ENCODE assay signal across 19 cellular contexts in the genomic region with DNA sequence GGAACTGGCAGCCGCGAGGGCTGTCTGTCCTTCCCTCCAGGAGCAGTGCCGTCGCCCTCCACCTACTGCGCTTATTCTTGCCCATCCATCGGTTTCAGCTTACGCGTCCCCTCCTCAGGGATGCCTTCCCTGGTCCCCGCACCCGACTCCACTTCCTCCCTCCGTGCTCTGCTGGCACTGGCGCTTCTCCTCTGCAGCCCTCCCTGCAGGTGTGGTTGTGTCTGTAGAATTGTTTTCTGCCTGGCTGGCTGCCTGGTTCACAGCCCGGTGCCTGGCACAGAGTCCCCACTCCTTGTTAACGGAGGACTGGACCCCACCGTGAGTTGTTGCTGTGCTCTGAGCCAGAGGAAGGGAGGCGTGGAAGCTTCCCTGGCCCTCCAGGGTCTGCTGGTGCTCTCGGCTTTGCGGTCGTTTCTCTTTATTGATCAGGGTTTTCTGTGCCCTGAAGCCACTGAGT. TPM values are rescaled to one million over a fixed set of nuclear protein-coding genes. Genes with fewer than 3 reads are reported as not detected.
DNase-seq lines count a peak whose midpoint lies in the region; ATAC-seq, FAIRE-seq and TF ChIP-seq lines count a peak whose summit lies in the region.
"Had no signal": no experiment of that assay in that cellular context is flagged by ENCODE, and none has a peak within 500 bp of the region (broad histone marks: within the 10 kb centered on the region; RNA-seq: fewer than 3 reads in every experiment).

No MANE protein-coding gene starts in this region.

- no peak for FAIRE-seq in RCC 7860 (lab: Jason Lieb, UNC)

- H3K27ac Mint-ChIP-seq in activated T-cell treated with anti-CD3 and anti-CD28 coated beads, Interleukin-2, amount 50 U/mL, for 24 hours = peak overlapping the region; percentile 75
- H3K27ac Mint-ChIP-seq in activated naive CD8-positive, alpha-beta T cell treated with anti-CD3 and anti-CD28 coated beads for 36 hours = peak overlapping the region; percentile 54

- H3K4me3 Mint-ChIP-seq in activated T-cell treated with anti-CD3 and anti-CD28 coated beads, Interleukin-2, amount 50 U/mL, for 24 hours = no peak overlapping the region
- no peak overlapping the region for H3K4me3 Mint-ChIP-seq in activated naive CD8-positive, alpha-beta T cell treated with anti-CD3 and anti-CD28 coated beads for 36 hours

- no peak overlapping the region for H2AFZ ChIP-seq in smooth muscle cell (ENCODE audit: low read depth)

- H3K27ac ChIP-seq in esophagus squamous epithelium = peak overlapping the region in 3 of 4 donors; percentile 5 to 43 (median 38)
- H3K27ac ChIP-seq in smooth muscle cell (ENCODE audit: low read depth) = peak overlapping the region; percentile 25
- H3K27ac ChIP-seq: colonic mucosa, HL-60, sigmoid colon had no signal

- no peak for TF ChIP-seq POLR2A in esophagus squamous epithelium (IDR thresholded peaks at IDR 0.05)

- peaks cover 22 to 61% (median 40%) of the 10 kb centered on the region in 3 donors for H3K4me1 ChIP-seq in esophagus squamous epithelium
- peaks cover 6% of the 10 kb centered on the region for H3K4me1 ChIP-seq in smooth muscle cell (ENCODE audit: low read depth)

- peaks cover 7% of the 10 kb centered on the region for H3F3A ChIP-seq in smooth muscle cell (ENCODE audit: low read depth)

- H3K36me3 ChIP-seq in esophagus squamous epithelium (peaks cover 17 to 45% (median 30%) of the 10 kb centered on the region in 3 donors), smooth muscle cell (ENCODE audit: low read depth) (no peaks in the 10 kb centered on the region)

- H3K27me3 Mint-ChIP-seq in activated T-cell treated with anti-CD3 and anti-CD28 coated beads, Interleukin-2, amount 50 U/mL, for 24 hours = no peaks in the 10 kb centered on the region
- no peaks in the 10 kb centered on the region for H3K27me3 Mint-ChIP-seq in activated naive CD8-positive, alpha-beta T cell treated with anti-CD3 and anti-CD28 coated beads for 36 hours
- H3K27me3 Mint-ChIP-seq: naive B cell had no signal

- no peaks in the 10 kb centered on the region for H3K27me3 ChIP-seq in esophagus squamous epithelium
- no peaks in the 10 kb centered on the region for H3K27me3 ChIP-seq in smooth muscle cell (ENCODE audit: low read depth)
- H3K27me3 ChIP-seq: colonic mucosa, sigmoid colon had no signal

- H3K4me1 Mint-ChIP-seq in activated T-cell treated with anti-CD3 and anti-CD28 coated beads, Interleukin-2, amount 50 U/mL, for 24 hours (ENCODE audit: low read depth) = peaks cover 60% of the 10 kb centered on the region
- peaks cover 41% of the 10 kb centered on the region for H3K4me1 Mint-ChIP-seq in activated naive CD8-positive, alpha-beta T cell treated with anti-CD3 and anti-CD28 coated beads for 36 hours

- peak overlapping the region; percentile 2 for H3K4me2 ChIP-seq in smooth muscle cell

- DNase-seq in activated T-cell treated with anti-CD3 and anti-CD28 coated beads, Interleukin-2, amount 50 U/mL, for 24 hours = no peak
- DNase-seq in activated T-cell treated with anti-CD3 and anti-CD28 coated beads, Interleukin-2, amount 50 U/mL, for 48 hours = no peak
- no peak for DNase-seq in activated naive CD8-positive, alpha-beta T cell treated with anti-CD3 and anti-CD28 coated beads for 36 hours
- DNase-seq in esophagus squamous epithelium (lab: John Stamatoyannopoulos, UW) (no peak), smooth muscle cell (lab: John Stamatoyannopoulos, UW; ENCODE audit: unreplicated experiment) (no peak), RCC 7860 (ENCODE audit: low spot score) (no peak), NCI-H1694 (lab: John Stamatoyannopoulos, UW) (no peak)
- DNase-seq: activated CD4-positive, alpha-beta T cell treated with anti-CD3 and anti-CD28 coated beads, Interleukin-2, amount 50 U/mL, for 4 hours; activated naive CD4-positive, alpha-beta T cell treated with anti-CD3 and anti-CD28 coated beads, Interleukin-2, amount 50 U/mL, for 16 hours; Calu3; colonic mucosa; naive B cell; NCI-H2029; NCI-H526; sigmoid colon had no signal

- no peaks in the 10 kb centered on the region for H3K9me3 Mint-ChIP-seq in activated T-cell treated with anti-CD3 and anti-CD28 coated beads, Interleukin-2, amount 50 U/mL, for 24 hours
- no peaks in the 10 kb centered on the region for H3K9me3 Mint-ChIP-seq in activated naive CD8-positive, alpha-beta T cell treated with anti-CD3 and anti-CD28 coated beads for 36 hours
- H3K9me3 Mint-ChIP-seq: naive B cell had no signal

- no peak for TF ChIP-seq CTCF in esophagus squamous epithelium (IDR thresholded peaks at IDR 0.05)
- TF ChIP-seq CTCF in smooth muscle cell (IDR thresholded peaks at IDR 0.05; ENCODE audit: borderline replicate concordance, insufficient read depth, poor library complexity, severe bottlenecking) = no peak

- H3K4me3 ChIP-seq in esophagus squamous epithelium (peak overlapping the region in 1 of 4 donors; percentile 12), smooth muscle cell (no peak overlapping the region)
- H3K4me3 ChIP-seq: colonic mucosa, sigmoid colon had no signal

- WGBS in esophagus squamous epithelium, 2 donors = 43 to 52% methylated on average over 13 to 14 of the region's 19 CpGs
- WGBS in smooth muscle cell (ENCODE audit: low lambda C conversion rate) = 85% methylated on average over 19 of the region's 19 CpGs

- no peak for ATAC-seq in GM19351 (IDR thresholded peaks at IDR 0.05; ENCODE audit: unreplicated experiment)

- peaks cover 94% of the 10 kb centered on the region for H4K20me1 ChIP-seq in smooth muscle cell (ENCODE audit: low read depth)

- H3K36me3 Mint-ChIP-seq in activated T-cell treated with anti-CD3 and anti-CD28 coated beads, Interleukin-2, amount 50 U/mL, for 24 hours (ENCODE audit: low read depth) = peaks cover 97% of the 10 kb centered on the region
- H3K36me3 Mint-ChIP-seq in activated naive CD8-positive, alpha-beta T cell treated with anti-CD3 and anti-CD28 coated beads for 36 hours = peaks cover 24% of the 10 kb centered on the region

- peaks cover 77% of the 10 kb centered on the region for H3K79me2 ChIP-seq in smooth muscle cell (ENCODE audit: low read depth)

- intact Hi-C loops in esophagus squamous epithelium (cut with DNase I) = no loop called here

- no peak overlapping the region for H3K9ac ChIP-seq in smooth muscle cell (ENCODE audit: low read depth)

- H3K9me3 ChIP-seq in esophagus squamous epithelium = no peaks in the 10 kb centered on the region
- no peaks in the 10 kb centered on the region for H3K9me3 ChIP-seq in smooth muscle cell (replicated peaks; ENCODE audit: low read depth)
- H3K9me3 ChIP-seq: colonic mucosa, sigmoid colon had no signal

RNA-seq across cellular contexts. Expression of gene NTMT1, which starts 5.7 kb away (rescaled TPM):
- total RNA-seq in activated naive CD8-positive, alpha-beta T cell treated with anti-CD3 and anti-CD28 coated beads for 36 hours = 10 to 100 TPM; 78.8 to 79.4 TPM
- total RNA-seq in esophagus squamous epithelium (10 to 100 TPM; 14.0 to 17.6 (median 16.0) TPM), smooth muscle cell (24.7 and 42.9 TPM in 2 replicates)
- polyA plus RNA-seq in smooth muscle cell = 118 and 129 TPM in 2 replicates

RNA-seq across cellular contexts. Expression of gene ASB6, which starts 10.2 kb away (rescaled TPM):
- 10 to 100 TPM; 24.9 to 25.1 TPM for total RNA-seq in activated naive CD8-positive, alpha-beta T cell treated with anti-CD3 and anti-CD28 coated beads for 36 hours
- total RNA-seq in esophagus squamous epithelium = 10 to 100 TPM; 15.4 to 22.5 (median 17.6) TPM
- total RNA-seq in smooth muscle cell = 10.9 and 13.8 TPM in 2 replicates
- polyA plus RNA-seq in smooth muscle cell = 22.2 and 26.0 TPM in 2 replicates

RNA-seq across cellular contexts. Expression of gene C9orf50, which starts 10.8 kb away (rescaled TPM):
- total RNA-seq in activated naive CD8-positive, alpha-beta T cell treated with anti-CD3 and anti-CD28 coated beads for 36 hours = not detected
- total RNA-seq in esophagus squamous epithelium = not detected
- not detected in 2 replicates for total RNA-seq in smooth muscle cell
- polyA plus RNA-seq in smooth muscle cell = 0.59 TPM in 1 of 2 replicates, not detected in the other
- total RNA-seq: A172, Calu3, colonic mucosa, left ventricle myocardium superior had no signal

RNA-seq across cellular contexts. Expression of gene PRRX2, which starts 33.7 kb away (rescaled TPM):
- under 1 TPM; 0.66 to 0.76 TPM for total RNA-seq in activated naive CD8-positive, alpha-beta T cell treated with anti-CD3 and anti-CD28 coated beads for 36 hours
- total RNA-seq in esophagus squamous epithelium (1 to 10 TPM in 3 of 4 donors, under 1 TPM in 1; 0.82 to 3.8 (median 2.3) TPM), smooth muscle cell (59.9 and 87.7 TPM in 2 replicates)
- polyA plus RNA-seq in smooth muscle cell = 180 and 234 TPM in 2 replicates
- total RNA-seq: A172, Calu3 had no signal
